Comparison of ENCODE assay signal across 28 cellular contexts in genomic region chr1:45713711-45714110, GRCh38.
"Had no signal": no experiment of that assay in that cellular context is flagged by ENCODE, and none has a peak within 500 bp of the region (broad histone marks: within the 10 kb centered on the region; RNA-seq: fewer than 3 reads in every experiment).

No MANE protein-coding gene starts in this region.

- H3K27ac Mint-ChIP-seq: dendritic cell treated with granulocyte-macrophage colony-stimulating factor and Interleukin-4, amounts not matched to agents 40 ng/mL and 50 ng/mL, for 4 days; effector memory CD8-positive, alpha-beta T cell; endodermal cell had no signal

- FAIRE-seq: colon, endometrium, endothelial cell of umbilical vein, frontal cortex had no signal

- H3K4me1 Mint-ChIP-seq: endodermal cell had no signal

- H3K4me1 ChIP-seq: colonic mucosa, esophagus muscularis mucosa, esophagus squamous epithelium, gastrocnemius medialis, gastroesophageal sphincter, heart left ventricle, heart right ventricle had no signal

- H3K27me3 Mint-ChIP-seq: dendritic cell treated with granulocyte-macrophage colony-stimulating factor and Interleukin-4, amounts not matched to agents 40 ng/mL and 50 ng/mL, for 4 days; effector memory CD8-positive, alpha-beta T cell had no signal

- ATAC-seq: effector memory CD8-positive, alpha-beta T cell; esophagus mucosa; foreskin keratinocyte; gastrocnemius medialis; gastroesophageal sphincter; heart left ventricle; heart right ventricle had no signal

- H3K9me3 Mint-ChIP-seq: dendritic cell treated with granulocyte-macrophage colony-stimulating factor and Interleukin-4, amounts not matched to agents 40 ng/mL and 50 ng/mL, for 4 days; effector memory CD8-positive, alpha-beta T cell; endodermal cell had no signal

- H3K9me3 ChIP-seq: colonic mucosa, esophagus muscularis mucosa, esophagus squamous epithelium, gastrocnemius medialis had no signal

- DNase-seq: colonic mucosa; cortex of kidney; dermis blood vessel endothelial cell; dorsolateral prefrontal cortex; effector CD4-positive, alpha-beta T cell; effector CD8-positive, alpha-beta T cell; effector memory CD4-positive, alpha-beta T cell; effector memory CD8-positive, alpha-beta T cell; endodermal cell; erythroblast; esophagus squamous epithelium; foreskin fibroblast; foreskin keratinocyte; foreskin melanocyte; gastrocnemius medialis; head of caudate nucleus; heart left ventricle; heart right ventricle had no signal

- H3K4me3 ChIP-seq: colonic mucosa, coronary artery, dorsolateral prefrontal cortex, esophagus muscularis mucosa, esophagus squamous epithelium, gastrocnemius medialis, gastroesophageal sphincter, heart left ventricle, heart right ventricle had no signal

- H3K27me3 ChIP-seq: colonic mucosa, dorsolateral prefrontal cortex, esophagus muscularis mucosa, esophagus squamous epithelium, foreskin keratinocyte, gastrocnemius medialis, gastroesophageal sphincter, heart left ventricle, heart right ventricle had no signal

- H3K27ac ChIP-seq: colonic mucosa, coronary artery, dorsolateral prefrontal cortex, epithelial cell of prostate, esophagus muscularis mucosa, esophagus squamous epithelium, foreskin keratinocyte, gastrocnemius medialis, gastroesophageal sphincter, heart left ventricle, heart right ventricle had no signal

- H3K4me3 Mint-ChIP-seq: dendritic cell treated with granulocyte-macrophage colony-stimulating factor and Interleukin-4, amounts not matched to agents 40 ng/mL and 50 ng/mL, for 4 days; effector memory CD8-positive, alpha-beta T cell; endodermal cell had no signal
